24 cellular contexts compared by ENCODE assay signal in genomic region chr5:51202161-51202560, GRCh38.
"Had no signal": no experiment of that assay in that cellular context is flagged by ENCODE, and none has a peak within 500 bp of the region (broad histone marks: within the 10 kb centered on the region; RNA-seq: fewer than 3 reads in every experiment).

No MANE protein-coding gene starts in this region.

- DNase-seq: activated CD4-positive, alpha-beta T cell treated with anti-CD3 and anti-CD28 coated beads for 36 hours; activated CD4-positive, alpha-beta T cell treated with anti-CD3 and anti-CD28 coated beads, Interleukin-2, amount 50 U/mL, for 4 hours; activated CD4-positive, CD25-positive, alpha-beta regulatory T cell; activated naive CD4-positive, alpha-beta T cell treated with Interleukin-2 at 50 U/mL for 16 hours; activated T-cell treated with anti-CD3 and anti-CD28 coated beads for 4 hours; activated T-cell treated with anti-CD3 and anti-CD28 coated beads, Interleukin-2, amount 50 U/mL, for 72 hours; anterior cingulate cortex; body of pancreas; caudate nucleus; endodermal cell; left ventricle myocardium inferior; mesendoderm; natural killer cell; right cardiac atrium; stimulated activated CD4-positive, alpha-beta T cell treated with anti-CD3 and anti-CD28 coated beads, Interleukin-15, amount 100 ng/mL, for 24 hours; stimulated activated CD4-positive, alpha-beta T cell treated with anti-CD3 and anti-CD28 coated beads, Interleukin-2, amount 100 ng/mL, for 24 hours; stimulated activated naive B cell treated with anti-CD40 and anti-IgM and Interleukin-4, amounts not matched to agents 10 μg/mL and 1 μg/mL and 100 μg/mL, for 72 hours; stomach; thyroid gland; upper lobe of right lung had no signal

- H3K36me3 Mint-ChIP-seq: activated naive CD8-positive, alpha-beta T cell; neural progenitor cell; stimulated activated naive B cell treated with anti-CD40 and anti-IgM and Interleukin-4, amounts not matched to agents 10 μg/mL and 1 μg/mL and 100 μg/mL, for 72 hours had no signal

- H3K36me3 ChIP-seq: esophagus muscularis mucosa, left ventricle myocardium inferior, neural progenitor cell, stomach, thyroid gland, upper lobe of right lung had no signal

- H3K27ac Mint-ChIP-seq: activated CD4-positive, alpha-beta T cell treated with anti-CD3 and anti-CD28 coated beads for 36 hours; activated naive CD8-positive, alpha-beta T cell; endodermal cell; natural killer cell; neural progenitor cell; stimulated activated naive B cell treated with anti-CD40 and anti-IgM and Interleukin-4, amounts not matched to agents 10 μg/mL and 1 μg/mL and 100 μg/mL, for 72 hours had no signal

- H3K4me3 Mint-ChIP-seq: activated CD4-positive, alpha-beta T cell treated with anti-CD3 and anti-CD28 coated beads for 36 hours; activated naive CD8-positive, alpha-beta T cell; activated T-cell treated with anti-CD3 and anti-CD28 coated beads, Interleukin-2, amount 50 U/mL, for 72 hours; endodermal cell; natural killer cell; neural progenitor cell; stimulated activated naive B cell treated with anti-CD40 and anti-IgM and Interleukin-4, amounts not matched to agents 10 μg/mL and 1 μg/mL and 100 μg/mL, for 72 hours had no signal

- H3K9me3 ChIP-seq: body of pancreas, esophagus muscularis mucosa, left ventricle myocardium inferior, stomach, thyroid gland, upper lobe of right lung had no signal

- H3K27ac ChIP-seq: body of pancreas, esophagus muscularis mucosa, left ventricle myocardium inferior, neural progenitor cell, stomach, thyroid gland, upper lobe of right lung had no signal

- H3K4me1 Mint-ChIP-seq: activated CD4-positive, alpha-beta T cell treated with anti-CD3 and anti-CD28 coated beads for 36 hours; endodermal cell; natural killer cell; neural progenitor cell; stimulated activated naive B cell treated with anti-CD40 and anti-IgM and Interleukin-4, amounts not matched to agents 10 μg/mL and 1 μg/mL and 100 μg/mL, for 72 hours had no signal

- H3K27me3 Mint-ChIP-seq: activated CD4-positive, alpha-beta T cell treated with anti-CD3 and anti-CD28 coated beads for 36 hours; activated naive CD8-positive, alpha-beta T cell; stimulated activated naive B cell treated with anti-CD40 and anti-IgM and Interleukin-4, amounts not matched to agents 10 μg/mL and 1 μg/mL and 100 μg/mL, for 72 hours had no signal

- H3K4me1 ChIP-seq: body of pancreas, esophagus muscularis mucosa, left ventricle myocardium inferior, neural progenitor cell, stomach, thyroid gland, upper lobe of right lung had no signal

- H3K4me3 ChIP-seq: body of pancreas, esophagus muscularis mucosa, left ventricle myocardium inferior, lung, neural progenitor cell, stomach, thyroid gland, upper lobe of right lung had no signal

- H3K9me3 Mint-ChIP-seq: endodermal cell, neural progenitor cell had no signal

- H3K27me3 ChIP-seq: body of pancreas, esophagus muscularis mucosa, neural progenitor cell, stomach, thyroid gland, upper lobe of right lung had no signal
